In genomic region chr1:80217377-80217986, GRCh38 we compare ENCODE assay signal across 8 cellular contexts.
DNase-seq lines count a peak whose midpoint lies in the region; ATAC-seq, FAIRE-seq and TF ChIP-seq lines count a peak whose summit lies in the region.

No MANE protein-coding gene starts in this region.

- DNase-seq in GM03348 (ENCODE audit: low spot score), result peak; percentile 54
- DNase-seq in NCI-H1694 treated with DMSO at 0.1 percent for 48 hours (lab: John Stamatoyannopoulos, UW), result peak; percentile 75
- DNase-seq in brain microvascular endothelial cell, result peak; percentile 68
- peak in 1 of 3 donors; percentile 47 for DNase-seq in right lobe of liver
- no peak for DNase-seq in activated naive CD4-positive, alpha-beta T cell treated with anti-CD3 and anti-CD28 coated beads, Interleukin-2, amount 50 U/mL, for 16 hours
- no peak for DNase-seq in GM19239 (ENCODE audit: insufficient read length, low spot score)

- no peaks in the 10 kb centered on the region for H3K9me3 ChIP-seq in right lobe of liver

- H3K4me3 ChIP-seq in brain microvascular endothelial cell (ENCODE audit: low read depth, low read length), result no peak overlapping the region
- H3K4me3 ChIP-seq in right lobe of liver, result no peak overlapping the region

- TF ChIP-seq CTCF in brain microvascular endothelial cell (IDR thresholded peaks at IDR 0.05; ENCODE audit: low read depth, low read length, missing control alignments) (peak; percentile 81), right lobe of liver (IDR thresholded peaks at IDR 0.05) (peak; percentile 62 to 69 (median 66))

- no peaks in the 10 kb centered on the region for H3K27me3 ChIP-seq in brain microvascular endothelial cell (replicated peaks)
- no peaks in the 10 kb centered on the region for H3K27me3 ChIP-seq in right lobe of liver

- intact Hi-C loops in right lobe of liver (cut with DNase I), result no loop called here

- ATAC-seq in right lobe of liver (peak; percentile 93 to 97 (median 94)), HG03439 (IDR thresholded peaks at IDR 0.05; ENCODE audit: unreplicated experiment) (no peak), GM18868 (IDR thresholded peaks at IDR 0.05; ENCODE audit: unreplicated experiment) (no peak)

- H3K36me3 ChIP-seq in brain microvascular endothelial cell (replicated peaks) (no peaks in the 10 kb centered on the region), right lobe of liver (no peaks in the 10 kb centered on the region)

- in situ Hi-C loops in brain microvascular endothelial cell (cut with HindIII; ENCODE audit: low pct_ligation_motif_present, low sequenced_read_pairs), result no loop called here

- TF ChIP-seq POLR2A in right lobe of liver (IDR thresholded peaks at IDR 0.05), result no peak

- no peak overlapping the region for H3K27ac ChIP-seq in brain microvascular endothelial cell
- H3K27ac ChIP-seq in right lobe of liver, result no peak overlapping the region

- 8% methylated on average over 4 of the region's 4 CpGs for WGBS in right lobe of liver (ENCODE audit: insufficient coverage, low coverage, low lambda C conversion rate, missing lambda C conversion rate)

- FAIRE-seq in GM19239 (lab: Jason Lieb, UNC), result no peak

- peaks cover 0 to 5% (median 2%) of the 10 kb centered on the region in 4 donors for H3K4me1 ChIP-seq in right lobe of liver

Comparison
In these comparisons a context has a peak if more than half of its experiments do, and no peak if none do; other contexts are left out.
1. DNase-seq: peak in GM03348 (single experiment), NCI-H1694 treated with DMSO at 0.1 percent for 48 hours (single experiment) and brain microvascular endothelial cell (single experiment); none in activated naive CD4-positive, alpha-beta T cell treated with anti-CD3 and anti-CD28 coated beads, Interleukin-2, amount 50 U/mL, for 16 hours (single experiment) and GM19239 (single experiment).
2. ATAC-seq: peak in right lobe of liver (4 of 4); none in HG03439 (single experiment) and GM18868 (single experiment).